In the genomic region with DNA sequence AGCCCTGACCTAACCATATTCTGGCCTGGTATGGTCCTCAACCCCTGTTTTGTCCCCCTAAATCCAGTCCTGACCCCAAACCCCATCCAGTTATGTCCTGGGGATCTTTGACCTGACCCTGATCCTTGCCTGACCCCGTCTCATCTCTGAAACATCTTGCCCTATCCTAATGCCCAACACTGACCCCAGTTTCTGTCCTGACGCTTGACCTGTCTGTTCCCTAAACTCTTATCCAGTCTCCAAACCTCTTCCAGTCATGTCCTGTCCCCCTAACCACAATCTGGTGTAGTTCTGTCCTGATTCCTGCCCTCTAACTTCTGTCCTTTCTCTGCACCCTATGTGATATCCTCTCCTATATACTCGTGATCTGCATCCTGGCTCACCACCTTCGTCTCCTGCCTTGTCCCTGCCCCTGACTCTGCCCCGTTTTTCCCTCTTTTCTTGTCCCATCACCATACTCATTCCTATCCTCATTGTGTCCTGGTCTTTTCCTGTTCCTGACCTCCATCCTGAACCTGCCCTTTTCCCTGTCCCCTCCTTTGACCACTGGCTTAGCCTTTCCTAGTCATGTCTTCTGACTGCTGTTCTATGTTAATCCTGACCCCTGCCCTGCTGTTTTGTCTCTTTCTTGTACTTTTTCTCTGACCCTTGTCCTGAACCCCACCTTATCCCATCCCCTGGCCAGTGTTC, we compare ENCODE assay signal across 8 cellular contexts. TPM values are rescaled to one million over a fixed set of nuclear protein-coding genes. Genes with fewer than 3 reads are reported as not detected.
DNase-seq lines count a peak whose midpoint lies in the region; ATAC-seq and TF ChIP-seq lines count a peak whose summit lies in the region.

No MANE protein-coding gene starts in this region.

- peak overlapping the region in 2 of 5 donors; percentile 43 to 66 for H3K9ac ChIP-seq in subcutaneous abdominal adipose tissue (ENCODE audit: low read length in 5 of 5)

- POLR2A ChIA-PET in GM10248 (lab: Yijun Ruan, JAX): no interaction called here

- intact Hi-C loops in left lung (cut with DNase I): no loop called here

- TF ChIP-seq CTCF in left lung (IDR thresholded peaks at IDR 0.05): no peak
- TF ChIP-seq CTCF in GM10248 (IDR thresholded peaks at IDR 0.05; ENCODE audit: control extremely low read depth, extremely low read depth, low read depth, missing control alignments): no peak

- H3K9me3 ChIP-seq in left lung (no peaks in the 10 kb centered on the region), subcutaneous abdominal adipose tissue (ENCODE audit: control insufficient read depth in 5 of 5, low read length in 5 of 5) (peaks cover 0 to 9% (median 8%) of the 10 kb centered on the region in 5 donors)

- CTCF ChIA-PET in GM10248 (lab: Yijun Ruan, JAX): no interaction called here

- H3K4me3 Mint-ChIP-seq in T-helper 2 cell treated with Interferon-gamma antibody and Interleukin-4, amounts not matched to agents 5 μg/mL and 100 μg/mL, for 36 hours: peak overlapping the region; percentile 81

- H3K4me3 ChIP-seq in left lung (peak overlapping the region; percentile 44 to 47), subcutaneous abdominal adipose tissue (ENCODE audit: low read depth in 1 of 5, low read length in 5 of 5) (peak overlapping the region; percentile 26 to 61 (median 55))

- H3K36me3 ChIP-seq in left lung (no peaks in the 10 kb centered on the region), subcutaneous abdominal adipose tissue (ENCODE audit: control insufficient read depth in 5 of 5, insufficient read depth in 5 of 5, low read length in 5 of 5) (no peaks in the 10 kb centered on the region)

- no peaks in the 10 kb centered on the region for H3K36me3 Mint-ChIP-seq in T-helper 2 cell treated with Interferon-gamma antibody and Interleukin-4, amounts not matched to agents 5 μg/mL and 100 μg/mL, for 36 hours (ENCODE audit: low read depth)

- H3K27me3 Mint-ChIP-seq in T-helper 2 cell treated with Interferon-gamma antibody and Interleukin-4, amounts not matched to agents 5 μg/mL and 100 μg/mL, for 36 hours (ENCODE audit: low read depth): no peaks in the 10 kb centered on the region

- H3K27ac ChIP-seq in angular gyrus (ENCODE audit: low read depth, low read length) (peak overlapping the region; percentile 64), left lung (peak overlapping the region; percentile 48 to 83), subcutaneous abdominal adipose tissue (ENCODE audit: low read depth, low read length) (peak overlapping the region; percentile 30)

- H3K27me3 ChIP-seq in left lung (no peaks in the 10 kb centered on the region), subcutaneous abdominal adipose tissue (ENCODE audit: control insufficient read depth in 5 of 5, insufficient read depth in 4 of 5, low read length in 5 of 5) (peaks cover 2 to 10% (median 7%) of the 10 kb centered on the region in 5 donors)

- DNase-seq in T-helper 2 cell treated with Interferon-gamma antibody and Interleukin-4, amounts not matched to agents 5 μg/mL and 100 μg/mL, for 36 hours (ENCODE audit: low spot score): no peak
- no peak for DNase-seq in T-helper 2 cell
- DNase-seq in left lung: no peak
- no peak for DNase-seq in GM10248 (ENCODE audit: extremely low spot score)
- DNase-seq in NCI-H2029 treated with DMSO at 0.1 percent for 48 hours (lab: John Stamatoyannopoulos, UW): no peak
- DNase-seq in NCI-H524 treated with DMSO at 0.1 percent for 48 hours (lab: John Stamatoyannopoulos, UW): no peak

- peaks cover 21% of the 10 kb centered on the region for H3K4me1 Mint-ChIP-seq in T-helper 2 cell treated with Interferon-gamma antibody and Interleukin-4, amounts not matched to agents 5 μg/mL and 100 μg/mL, for 36 hours (ENCODE audit: low read depth)

- ATAC-seq in left lung: no peak

- H3K4me1 ChIP-seq in left lung (no peaks in the 10 kb centered on the region), subcutaneous abdominal adipose tissue (ENCODE audit: control insufficient read depth in 5 of 5, insufficient read depth in 5 of 5, low read length in 5 of 5) (peaks cover 0 to 14% (median 5%) of the 10 kb centered on the region in 5 donors)

- H3K9me3 Mint-ChIP-seq in T-helper 2 cell treated with Interferon-gamma antibody and Interleukin-4, amounts not matched to agents 5 μg/mL and 100 μg/mL, for 36 hours: no peaks in the 10 kb centered on the region

- peak overlapping the region; percentile 83 for H3K27ac Mint-ChIP-seq in T-helper 2 cell treated with Interferon-gamma antibody and Interleukin-4, amounts not matched to agents 5 μg/mL and 100 μg/mL, for 36 hours

RNA-seq across cellular contexts. Expression of a gene that starts 4.6 kb away (rescaled TPM):
- total RNA-seq in left lung: 10 to 100 TPM in 1 of 2 donors, 1 to 10 TPM in 1; 9.7 to 11.9 TPM

RNA-seq across cellular contexts. Expression of a gene that starts 11.1 kb away (rescaled TPM):
- total RNA-seq in left lung: 10 to 100 TPM; 48.0 to 63.5 TPM

RNA-seq across cellular contexts. Expression of a gene that starts 19.6 kb away (rescaled TPM):
- 10 to 100 TPM; 37.3 to 40.0 TPM for total RNA-seq in left lung

RNA-seq across cellular contexts. Expression of a gene that starts 25.5 kb away (rescaled TPM):
- 10 to 100 TPM; 47.5 to 51.6 TPM for total RNA-seq in left lung

RNA-seq across cellular contexts. Expression of a gene that starts 52.2 kb away (rescaled TPM):
- total RNA-seq in left lung: 10 to 100 TPM; 36.1 to 52.2 TPM
